27 cellular contexts compared by ENCODE assay signal in genomic region chr22:45636668-45637067, GRCh38.
"Had no signal": no experiment of that assay in that cellular context is flagged by ENCODE, and none has a peak within 500 bp of the region (broad histone marks: within the 10 kb centered on the region; RNA-seq: fewer than 3 reads in every experiment).

No MANE protein-coding gene starts in this region.

- H3K9me3 Mint-ChIP-seq: activated CD8-positive, alpha-beta T cell treated with anti-CD3 and anti-CD28 coated beads for 36 hours; activated naive CD4-positive, alpha-beta T cell treated with anti-CD3 and anti-CD28 coated beads, Interleukin-2, amount 50 U/mL, for 72 hours; activated naive CD8-positive, alpha-beta T cell treated with anti-CD3 and anti-CD28 coated beads, Interleukin-2, amount 50 U/mL, for 24 hours; activated T-cell treated with anti-CD3 and anti-CD28 coated beads, Interleukin-2, amount 50 U/mL, for 72 hours; activated T-helper 2 cell treated with anti-CD3 and anti-CD28 coated beads, Interferon-gamma antibody, Interleukin-2, Interleukin-4, amounts not matched to agents 10 μg/mL and 5 μg/mL and 100 μg/mL, durations not matched to agents 14 hours and 24 hours and 36 hours; brain; central memory CD8-positive, alpha-beta T cell; T-helper 1 cell treated with Interleukin-12 subunit alpha and Interleukin-12 subunit beta and Interleukin-4 antibody, amounts not matched to agents 30 μg/mL and 1 μg/mL, for 36 hours had no signal

- H3K36me3 Mint-ChIP-seq: activated naive CD4-positive, alpha-beta T cell treated with anti-CD3 and anti-CD28 coated beads, Interleukin-2, amount 50 U/mL, for 72 hours; brain had no signal

- H3K4me3 ChIP-seq: ascending aorta, SJSA1 had no signal

- H3K4me3 Mint-ChIP-seq: activated CD8-positive, alpha-beta T cell treated with anti-CD3 and anti-CD28 coated beads for 36 hours; activated naive CD8-positive, alpha-beta T cell treated with anti-CD3 and anti-CD28 coated beads, Interleukin-2, amount 50 U/mL, for 24 hours; activated T-cell treated with anti-CD3 and anti-CD28 coated beads, Interleukin-2, amount 50 U/mL, for 72 hours; brain; central memory CD8-positive, alpha-beta T cell; T-helper 1 cell treated with Interleukin-12 subunit alpha and Interleukin-12 subunit beta and Interleukin-4 antibody, amounts not matched to agents 30 μg/mL and 1 μg/mL, for 36 hours had no signal

- H3K9me3 ChIP-seq: ascending aorta, SJSA1 had no signal

- H3K4me1 ChIP-seq: ascending aorta had no signal

- ATAC-seq: activated CD4-positive, CD25-positive, alpha-beta regulatory T cell treated with anti-CD3 and anti-CD28 coated beads, Interleukin-2, amount 50 U/mL, for 24 hours; activated CD8-positive, alpha-beta T cell treated with anti-CD3 and anti-CD28 coated beads for 36 hours; activated naive CD4-positive, alpha-beta T cell treated with anti-CD3 and anti-CD28 coated beads, Interleukin-2, amount 50 U/mL, for 72 hours; activated naive CD8-positive, alpha-beta T cell treated with anti-CD3 and anti-CD28 coated beads, Interleukin-2, amount 50 U/mL, for 24 hours; activated T-cell treated with anti-CD3 and anti-CD28 coated beads, Interleukin-2, amount 50 U/mL, for 72 hours; PC-3; SK-N-SH treated with all-trans-retinoic acid at 6 μM for 48 hours had no signal

- H3K27ac ChIP-seq: ascending aorta, SJSA1 had no signal

- H3K36me3 ChIP-seq: ascending aorta, SJSA1 had no signal

- H3K27me3 ChIP-seq: ascending aorta, SJSA1 had no signal

- DNase-seq: activated CD4-positive, alpha-beta T cell treated with anti-CD3 and anti-CD28 coated beads for 4 hours; activated CD8-positive, alpha-beta memory T cell treated with anti-CD3 and anti-CD28 coated beads, Interleukin-2, amount 50 U/mL, for 4 hours; activated CD8-positive, alpha-beta T cell treated with anti-CD3 and anti-CD28 coated beads for 36 hours; activated naive CD4-positive, alpha-beta T cell treated with Interleukin-2 at 50 U/mL for 16 hours; activated naive CD8-positive, alpha-beta T cell treated with anti-CD3 and anti-CD28 coated beads, Interleukin-2, amount 50 U/mL, for 24 hours; activated T-cell treated with anti-CD3 and anti-CD28 coated beads, Interleukin-2, amount 50 U/mL, for 72 hours; amniotic stem cell; NCI-H1048; NCI-H146; NCI-H187 treated with DMSO at 0.1 percent for 48 hours; NCI-H2081 treated with DMSO at 0.1 percent for 48 hours; NCI-H446; NCI-H524; PC-3; SHP77; T-helper 9 cell had no signal

- H3K27ac Mint-ChIP-seq: activated CD8-positive, alpha-beta T cell treated with anti-CD3 and anti-CD28 coated beads for 36 hours; activated naive CD4-positive, alpha-beta T cell treated with anti-CD3 and anti-CD28 coated beads, Interleukin-2, amount 50 U/mL, for 72 hours; activated naive CD8-positive, alpha-beta T cell treated with anti-CD3 and anti-CD28 coated beads, Interleukin-2, amount 50 U/mL, for 24 hours; activated T-cell treated with anti-CD3 and anti-CD28 coated beads, Interleukin-2, amount 50 U/mL, for 72 hours; activated T-helper 2 cell treated with anti-CD3 and anti-CD28 coated beads, Interferon-gamma antibody, Interleukin-2, Interleukin-4, amounts not matched to agents 10 μg/mL and 5 μg/mL and 100 μg/mL, durations not matched to agents 14 hours and 24 hours and 36 hours; brain; T-helper 1 cell treated with Interleukin-12 subunit alpha and Interleukin-12 subunit beta and Interleukin-4 antibody, amounts not matched to agents 30 μg/mL and 1 μg/mL, for 36 hours had no signal

- FAIRE-seq: RCC 7860, TTC549 had no signal
